Comparison of ENCODE assay signal across 8 cellular contexts in genomic region chr9:37036237-37037136, GRCh38. TPM values are rescaled to one million over a fixed set of nuclear protein-coding genes. Genes with fewer than 3 reads are reported as not detected.
DNase-seq lines count a peak whose midpoint lies in the region; ATAC-seq, FAIRE-seq and TF ChIP-seq lines count a peak whose summit lies in the region.

No MANE protein-coding gene starts in this region.

- CTCF ChIA-PET in HepG2 (lab: Yijun Ruan, JAX; ENCODE audit: low intra/inter-chr PET ratio, low total read pairs) = no interaction called here

- in situ Hi-C loops in HepG2 (cut with HindIII; ENCODE audit: extremely low pct_ligation_motif_present, low pct_unique_long_range_greater_than_20kb) = no loop called here

- no peaks in the 10 kb centered on the region for H3K79me2 ChIP-seq in HepG2 (ENCODE audit: insufficient read depth, low read length)

- DNase-seq in ELF-1 (ENCODE audit: low read depth, low spot score) (peak; percentile 57), RPMI8226 (peak; percentile 46), cardiac fibroblast (ENCODE audit: low read depth in 2 of 2) (peak; percentile 15 to 36), HepG2 (ENCODE audit: low spot score) (no peak), middle frontal gyrus (ENCODE audit: extremely low spot score, low spot score) (no peak)
- peak; percentile 32 for DNase-seq in stimulated activated naive CD4-positive, alpha-beta T cell treated with Interleukin-2 at 50 U/mL for 16 hours (lab: John Stamatoyannopoulos, UW)

- H3K4me3 ChIP-seq in cardiac fibroblast (replicated peaks in 1 of 2; ENCODE audit: low read depth in 2 of 2, low read length in 2 of 2) = peak overlapping the region; percentile 38 to 49
- H3K4me3 ChIP-seq in HepG2 (replicated peaks in 1 of 3; ENCODE audit: insufficient read depth in 1 of 3, low read depth in 2 of 3, low read length in 3 of 3) = peak overlapping the region in 2 of 3 experiments; percentile 28 to 45; a peak in 3 of 6 replicates

- TF ChIP-seq RAD21 in HepG2 (CRISPR knock-in tag; IDR thresholded peaks at IDR 0.05) = no peak

- TF ChIP-seq CTCF in cardiac fibroblast (IDR thresholded peaks at IDR 0.05; ENCODE audit: low read depth, low read length) (peak; percentile 6), HepG2 (CRISPR knock-in tag; IDR thresholded peaks at IDR 0.05) (no peak)

- H3K27me3 ChIP-seq in HepG2 (ENCODE audit: control insufficient read depth in 1 of 2, insufficient read depth in 2 of 2, low read length in 2 of 2) = peaks cover 6 to 66% of the 10 kb centered on the region in 2 experiments

- BruUV-seq in HepG2 (replicated peaks; lab: Mats Ljungman, UMichigan) = no TSS peak

- peak overlapping the region; percentile 55 for H3K4me2 ChIP-seq in HepG2 (ENCODE audit: low read depth, low read length)

- ATAC-seq in HG02763 (IDR thresholded peaks at IDR 0.05; ENCODE audit: unreplicated experiment) (peak; percentile 24), HepG2 (peak; percentile 37; the same call in 2 of the 3 replicates), GM21526 (IDR thresholded peaks at IDR 0.05; ENCODE audit: low FRiP score, unreplicated experiment) (no peak)

- peaks cover 19% of the 10 kb centered on the region for H3K4me1 ChIP-seq in HepG2 (ENCODE audit: insufficient read depth, low read length)

- no peak for TF ChIP-seq POLR2A in HepG2 (IDR thresholded peaks at IDR 0.05; ENCODE audit: insufficient read depth in 1 of 2, low read depth in 2 of 2, low read length in 2 of 2)

- no peak for FAIRE-seq in HepG2 (lab: Jason Lieb, UNC)

- no peaks in the 10 kb centered on the region for H3K36me3 ChIP-seq in HepG2 (replicated peaks in 1 of 2; ENCODE audit: control insufficient read depth in 1 of 2, insufficient read depth in 2 of 2, low read length in 2 of 2)

- POLR2A ChIA-PET in HepG2 (lab: Yijun Ruan, JAX) = no interaction called here

- no peak overlapping the region for H3K9ac ChIP-seq in HepG2 (ENCODE audit: insufficient read depth, low read depth, low read length)

- intact Hi-C loops in HepG2 (cut with micrococcal nuclease; ENCODE audit: unreplicated experiment) = no loop called here

- no peaks in the 10 kb centered on the region for H3K9me3 ChIP-seq in HepG2 (ENCODE audit: low read length)

- TF ChIP-seq EP300 in HepG2 (IDR thresholded peaks at IDR 0.05; ENCODE audit: low read depth in 2 of 2, low read length in 2 of 2) = no peak
- TF ChIP-seq EP300 in HepG2 (CRISPR knock-in tag; IDR thresholded peaks at IDR 0.05; ENCODE audit: borderline replicate concordance) = no peak

- 82% methylated on average over 37 of the region's 76 CpGs for WGBS in HepG2 (ENCODE audit: low lambda C conversion rate)

- no peak overlapping the region for H3K27ac ChIP-seq in HepG2 (ENCODE audit: extremely low read length, insufficient read depth, low read length)

- no peak overlapping the region for H2AFZ ChIP-seq in HepG2 (ENCODE audit: low read length)

- H4K20me1 ChIP-seq in HepG2 (ENCODE audit: insufficient read depth, low read length) = no peaks in the 10 kb centered on the region

TF ChIP-seq in HepG2, 621 proteins besides CTCF, POLR2A, EP300 and RAD21:
- TF ChIP-seq NR2F2 (IDR thresholded peaks at IDR 0.05; ENCODE audit: borderline replicate concordance, low read depth) = no peak
- TF ChIP-seq HNRNPLL (IDR thresholded peaks at IDR 0.05; ENCODE audit: low read depth, low read length, poor library complexity, severe bottlenecking) = peak; percentile 75
- peak; percentile 35; the same call in 1 of the 2 replicates for TF ChIP-seq EED (CRISPR knock-in tag; IDR thresholded peaks at IDR 0.05)
- peak; percentile 16; the same call in 1 of the 2 replicates for TF ChIP-seq GABPA (IDR thresholded peaks at IDR 0.05; ENCODE audit: low read depth, low read length)
- TF ChIP-seq GABPA (CRISPR knock-in tag; IDR thresholded peaks at IDR 0.05; ENCODE audit: low read depth) = peak; percentile 53; the same call in 1 of the 2 replicates
- TF ChIP-seq CBX2 (IDR thresholded peaks at IDR 0.05; ENCODE audit: low read depth, low read length) = peak; percentile 17
- no peak for TF ChIP-seq CBX2 (CRISPR knock-in tag; IDR thresholded peaks at IDR 0.05; ENCODE audit: low read depth)
- TF ChIP-seq ZBTB4 (CRISPR knock-in tag; IDR thresholded peaks at IDR 0.05; ENCODE audit: borderline replicate concordance) = no peak
TF ChIP-seq in HepG2: peak in this region for 4.

RNA-seq across cellular contexts. Expression of gene PAX5, which starts 2.4 kb away (rescaled TPM):
- total RNA-seq in HepG2 (2016; rRNA removed; fragmentation: Illumina TruSeq; extraction: Trizol) = not detected in 2 replicates
- total RNA-seq in HepG2 (2016; cell fraction: cytosol; rRNA removed; fragmentation: Illumina TruSeq; extraction: Trizol; ENCODE audit: low read depth) = not detected in 2 replicates
- not detected in 2 replicates for total RNA-seq in HepG2 (2016; cell fraction: insoluble cytoplasmic fraction; rRNA removed; fragmentation: Illumina TruSeq; extraction: Trizol)
- total RNA-seq in HepG2 (2016; cell fraction: membrane; rRNA removed; fragmentation: Illumina TruSeq; extraction: Trizol) = not detected in 2 replicates
- not detected in 2 replicates for total RNA-seq in HepG2 (2016; cell fraction: nucleus; rRNA removed; fragmentation: Illumina TruSeq; extraction: Trizol)
- not detected in 2 replicates for polyA plus RNA-seq in HepG2 (2011; rRNA removed)
- not detected in 2 replicates for polyA plus RNA-seq in HepG2 (2011; cell fraction: cytosol; rRNA removed)
- 0.02 and 0.11 TPM in 2 replicates for polyA plus RNA-seq in HepG2 (2011; cell fraction: nucleus; rRNA removed)
- not detected in 2 replicates for polyA plus RNA-seq in HepG2 (2012)
- polyA plus RNA-seq in HepG2 (2016; cell fraction: cytosol; fragmentation: Illumina TruSeq; extraction: Trizol; ENCODE audit: low read depth) = not detected in 2 replicates
- not detected in 2 replicates for polyA plus RNA-seq in HepG2 (2016; cell fraction: insoluble cytoplasmic fraction; fragmentation: Illumina TruSeq; extraction: Trizol; ENCODE audit: low read depth)
- polyA plus RNA-seq in HepG2 (2016; cell fraction: membrane; fragmentation: Illumina TruSeq; extraction: Trizol; ENCODE audit: low read depth) = not detected in 2 replicates
- not detected in 2 replicates for polyA plus RNA-seq in HepG2 (2016; cell fraction: nucleus; fragmentation: Illumina TruSeq; extraction: Trizol; ENCODE audit: insufficient read depth, low read depth)
- polyA minus RNA-seq in HepG2 (2011; rRNA and poly(A)+ RNA removed; ENCODE audit: low replicate concordance) = 0.02 TPM in 1 of 2 replicates, not detected in the other
- polyA minus RNA-seq in HepG2 (2011; cell fraction: cytosol; rRNA and poly(A)+ RNA removed) = not detected in 2 replicates
- polyA minus RNA-seq in HepG2 (2011; cell fraction: nucleus; rRNA and poly(A)+ RNA removed) = not detected in 2 replicates

Comparison
In these comparisons a context has a peak if more than half of its experiments do, and no peak if none do; other contexts are left out.
1. DNase-seq: peak in ELF-1 (single experiment), RPMI8226 (single experiment), cardiac fibroblast (2 of 2) and stimulated activated naive CD4-positive, alpha-beta T cell treated with Interleukin-2 at 50 U/mL for 16 hours (single experiment); none in HepG2 (single experiment) and middle frontal gyrus (single experiment).